ENCODE assay signal across 27 cellular contexts in the genomic region with DNA sequence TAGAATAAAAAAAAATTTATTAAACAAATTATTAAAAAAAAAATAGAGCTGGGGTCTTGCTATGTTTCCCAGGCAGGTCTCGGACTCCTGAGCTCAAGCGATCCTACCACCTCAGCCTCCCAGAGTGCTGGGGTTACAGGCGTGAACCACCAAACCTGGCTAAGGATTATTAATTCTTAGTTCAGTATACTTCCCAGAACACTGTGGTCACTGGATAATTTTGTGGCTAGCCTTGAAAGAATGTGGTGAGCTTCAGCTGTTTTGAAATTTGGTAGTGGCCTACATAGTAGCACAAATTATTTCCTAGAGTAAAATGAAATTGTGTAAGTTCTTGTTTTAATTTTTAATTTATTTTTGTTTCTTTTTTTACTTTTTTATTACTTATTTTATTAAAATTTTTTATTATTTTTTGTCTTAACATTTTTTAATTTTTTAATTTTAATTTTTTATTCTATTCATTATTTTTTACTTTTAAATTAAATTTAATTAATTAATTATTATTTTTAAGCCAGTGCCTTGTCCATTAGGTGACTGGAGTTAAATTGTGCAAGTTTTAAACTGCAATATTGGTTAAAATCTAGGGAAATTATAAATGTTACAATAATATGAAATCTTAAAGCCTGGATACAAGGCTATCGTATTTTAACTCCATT. TPM values are rescaled to one million over a fixed set of nuclear protein-coding genes. Genes with fewer than 3 reads are reported as not detected.
DNase-seq lines count a peak whose midpoint lies in the region; ATAC-seq and TF ChIP-seq lines count a peak whose summit lies in the region.
"Had no signal": no experiment of that assay in that cellular context is flagged by ENCODE, and none has a peak within 500 bp of the region (broad histone marks: within the 10 kb centered on the region; RNA-seq: fewer than 3 reads in every experiment).

No MANE protein-coding gene starts in this region.

- H2AFZ ChIP-seq in GM23248, result no peak overlapping the region

- no peak overlapping the region for H3K27ac ChIP-seq in GM23248
- H3K27ac ChIP-seq in stomach, result no peak overlapping the region
- H3K27ac ChIP-seq: brain microvascular endothelial cell, colonic mucosa, esophagus squamous epithelium, tibial nerve, VCaP had no signal

- H4K20me1 ChIP-seq in GM23248 (ENCODE audit: insufficient read depth), result no peaks in the 10 kb centered on the region

- no peak for TF ChIP-seq EP300 in stomach (IDR thresholded peaks at IDR 0.05)

- TF ChIP-seq CTCF in stomach (IDR thresholded peaks at IDR 0.05), result no peak

- H3K9me2 ChIP-seq in GM23248 (ENCODE audit: insufficient read depth), result no peaks in the 10 kb centered on the region

- H3F3A ChIP-seq in GM23248 (ENCODE audit: insufficient read depth), result no peaks in the 10 kb centered on the region

- no peak for TF ChIP-seq POLR2A in stomach (IDR thresholded peaks at IDR 0.05)

- H3K9me3 ChIP-seq in GM23248 (ENCODE audit: low read depth) (no peaks in the 10 kb centered on the region), stomach (no peaks in the 10 kb centered on the region)
- H3K9me3 ChIP-seq: colonic mucosa, esophagus squamous epithelium, tibial nerve had no signal

- 92 to 97% methylated on average over 4 of the region's 4 CpGs for WGBS in GM23248 (ENCODE audit: low coverage in 1 of 2, low lambda C conversion rate in 2 of 2, missing lambda C conversion rate in 2 of 2), 2 experiments
- 88 to 98% (median 97%) methylated on average over 4 of the region's 4 CpGs for WGBS in stomach, 5 donors

- in situ Hi-C loops in GM23248 (cut with MboI), result no loop called here

- DNase-seq in GM23248 (peak; percentile 24), NOMO-1 treated with DMSO at 0.1 percent for 48 hours (lab: John Stamatoyannopoulos, UW; ENCODE audit: unreplicated experiment) (peak; percentile 74), amniotic epithelial cell (ENCODE audit: low read depth) (peak; percentile 80), myocyte (ENCODE audit: low read depth) (peak; percentile 89), NCI-H82 treated with DMSO at 0.1 percent for 48 hours (lab: John Stamatoyannopoulos, UW; ENCODE audit: unreplicated experiment) (no peak), stomach (no peak)
- DNase-seq in stimulated activated CD4-positive, alpha-beta T cell treated with anti-CD3 and anti-CD28 coated beads, Interleukin-4, amount 100 ng/mL, for 24 hours, result no peak
- DNase-seq: activated CD8-positive, alpha-beta memory T cell treated with anti-CD3 and anti-CD28 coated beads, Interleukin-2, amount 50 U/mL, for 4 hours; brain microvascular endothelial cell; colonic mucosa; effector memory CD8-positive, alpha-beta T cell; esophagus squamous epithelium; KG1; NCI-H1105; NCI-H2029; NCI-H226; occipital lobe; retina; Right ventricle myocardium superior; stimulated activated CD4-positive, alpha-beta T cell treated with anti-CD3 and anti-CD28 coated beads, Interleukin-4, amount 100 ng/mL, for 4 hours; stimulated activated naive CD8-positive, alpha-beta T cell treated with anti-CD3 and anti-CD28 coated beads, Interleukin-15, Interleukin-2, amounts not matched to agents 100 U/mL and 50 U/mL, for 24 hours; T-helper 1 cell had no signal

- H3K79me2 ChIP-seq in GM23248 (ENCODE audit: insufficient read depth), result no peaks in the 10 kb centered on the region

- H3K9ac ChIP-seq in GM23248, result no peak overlapping the region

- ATAC-seq in GM19324 (IDR thresholded peaks at IDR 0.05; ENCODE audit: low FRiP score, unreplicated experiment), result no peak
- ATAC-seq: activated T-helper 17 cell treated with anti-CD3 and anti-CD28 coated beads, Interleukin-2, amount 50 U/mL, for 72 hours; effector memory CD8-positive, alpha-beta T cell; stimulated activated naive CD8-positive, alpha-beta T cell treated with anti-CD3 and anti-CD28 coated beads, Interleukin-15, Interleukin-2, amounts not matched to agents 100 U/mL and 50 U/mL, for 24 hours had no signal

- H3K27me3 ChIP-seq in GM23248 (replicated peaks; ENCODE audit: insufficient read depth) (no peaks in the 10 kb centered on the region), stomach (no peaks in the 10 kb centered on the region)
- H3K27me3 ChIP-seq: brain microvascular endothelial cell, colonic mucosa, esophagus squamous epithelium, tibial nerve had no signal

- H3K36me3 ChIP-seq in GM23248 (ENCODE audit: low read depth), result no peaks in the 10 kb centered on the region
- H3K36me3 ChIP-seq in stomach, result no peaks in the 10 kb centered on the region
- H3K36me3 ChIP-seq: brain microvascular endothelial cell, colonic mucosa, esophagus squamous epithelium, tibial nerve had no signal

- H3K4me1 ChIP-seq in GM23248 (ENCODE audit: insufficient read depth), result no peaks in the 10 kb centered on the region
- H3K4me1 ChIP-seq in stomach, result peaks cover 0 to 12% (median 5%) of the 10 kb centered on the region in 4 donors
- H3K4me1 ChIP-seq: colonic mucosa had no signal

- no peak overlapping the region for H3K4me2 ChIP-seq in GM23248 (ENCODE audit: unreplicated experiment)

- intact Hi-C loops in stomach (cut with DNase I; ENCODE audit: low total_unique reads), result no loop called here

- no peak overlapping the region for H3K4me3 ChIP-seq in GM23248
- H3K4me3 ChIP-seq in stomach, result no peak overlapping the region
- H3K4me3 ChIP-seq: colonic mucosa, esophagus squamous epithelium, lung, tibial nerve had no signal

RNA-seq across cellular contexts. Expression of gene ARRDC3, which starts 23.0 kb away (rescaled TPM):
- 61.2 and 70.6 TPM in 2 replicates for total RNA-seq in GM23248 (2014; rRNA removed; shearing (Covaris generic))
- polyA plus RNA-seq in GM23248 (2016; fragmentation: Nextera tagmentation; extraction: Ambion mirVana) (42.7 and 46.0 TPM in 2 replicates), stomach (10 to 100 TPM; 16.4 to 26.0 (median 24.1) TPM)
- total RNA-seq in myocyte (46.9 and 53.0 TPM in 2 replicates), stomach (100 to 1,000 TPM in 1 of 5 donors, 10 to 100 TPM in 3, 1 to 10 TPM in 1; 8.7 to 188 (median 44.6) TPM)
- polyA plus RNA-seq in myocyte (2012), result 7.8 TPM

Comparison
In these comparisons a context has a peak if more than half of its experiments do, and no peak if none do; other contexts are left out.
1. DNase-seq: peak in GM23248 (single experiment), NOMO-1 treated with DMSO at 0.1 percent for 48 hours (single experiment), amniotic epithelial cell (single experiment) and myocyte (single experiment); none in stimulated activated CD4-positive, alpha-beta T cell treated with anti-CD3 and anti-CD28 coated beads, Interleukin-4, amount 100 ng/mL, for 24 hours (single experiment), NCI-H82 treated with DMSO at 0.1 percent for 48 hours (single experiment) and stomach (single experiment).